1 cellular context compared by ENCODE assay signal in the genomic region with DNA sequence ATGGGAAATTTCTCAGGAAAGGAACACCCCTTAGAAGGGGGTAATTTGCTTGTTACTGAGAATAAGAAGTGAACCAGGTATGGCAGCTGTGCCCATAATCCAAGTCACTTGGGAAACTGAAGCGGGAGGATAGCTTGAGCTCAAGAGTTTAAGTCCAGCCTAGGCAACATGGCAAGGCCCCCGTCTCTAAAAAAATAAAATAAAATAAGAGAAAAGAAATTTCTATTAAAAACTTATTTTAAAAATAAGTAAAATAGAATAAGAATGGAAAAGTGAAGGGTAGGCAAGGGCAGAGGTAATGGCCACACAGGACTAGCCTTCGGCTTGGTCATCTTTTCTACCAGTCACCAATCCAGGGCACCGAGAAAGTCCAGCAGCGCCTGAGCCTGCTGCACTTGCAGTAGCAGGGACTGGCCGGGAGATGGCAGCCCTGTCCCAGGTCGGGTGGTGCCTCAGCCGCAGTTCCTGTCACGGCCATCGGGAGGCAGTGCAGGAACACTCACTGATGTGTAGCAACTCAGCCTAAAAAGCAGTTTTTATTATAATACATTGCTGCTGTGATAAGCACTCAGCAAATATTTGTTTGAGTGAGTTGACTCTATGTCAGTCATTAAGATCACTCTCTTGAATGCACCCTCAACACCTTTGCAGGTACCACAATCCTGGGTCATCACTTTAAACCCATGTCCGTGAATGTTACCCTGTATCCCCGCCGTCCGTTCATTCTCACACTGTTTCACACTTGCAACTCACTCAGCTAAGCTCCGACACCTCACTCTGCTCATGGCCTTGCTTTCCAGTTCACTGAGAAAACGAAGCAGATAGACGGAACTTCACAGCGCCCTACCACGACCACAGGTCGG.
TF ChIP-seq lines count a peak whose summit lies in the region.

No MANE protein-coding gene starts in this region.

TF ChIP-seq in HepG2, 621 proteins besides CTCF, POLR2A, EP300 and RAD21 (continued from another document and continues in another):
- TF ChIP-seq MXD1 (CRISPR knock-in tag; IDR thresholded peaks at IDR 0.05) (no peak), ZKSCAN8 (CRISPR knock-in tag; IDR thresholded peaks at IDR 0.05; ENCODE audit: borderline replicate concordance) (no peak), ZNF83 (CRISPR knock-in tag; IDR thresholded peaks at IDR 0.05; ENCODE audit: borderline replicate concordance) (peak; percentile 51; the same call in 1 of the 2 replicates), KDM5B (CRISPR knock-in tag; IDR thresholded peaks at IDR 0.05; ENCODE audit: borderline replicate concordance) (peak; percentile 76; the same call in 1 of the 2 replicates), ZBTB20 (CRISPR knock-in tag; IDR thresholded peaks at IDR 0.05; ENCODE audit: borderline replicate concordance, low read depth) (0 out of 2 replicates have a peak, but pooled peaks have one; percentile 46), BCL3 (CRISPR knock-in tag; IDR thresholded peaks at IDR 0.05) (no peak; the same call in 1 of the 2 replicates), PRPF4 (IDR thresholded peaks at IDR 0.05; ENCODE audit: low read depth, low read length, poor library complexity, severe bottlenecking) (no peak), KLF11 (CRISPR knock-in tag; IDR thresholded peaks at IDR 0.05) (no peak), RFXANK (CRISPR knock-in tag; IDR thresholded peaks at IDR 0.05) (0 out of 2 replicates have a peak, but pooled peaks have one; percentile 51), ZNF205 (CRISPR knock-in tag; IDR thresholded peaks at IDR 0.05) (peak; percentile 57; the same call in 1 of the 2 replicates), GATAD1 (CRISPR knock-in tag; IDR thresholded peaks at IDR 0.05) (peak; percentile 61; the same call in 1 of the 2 replicates), ZNF773 (CRISPR knock-in tag; IDR thresholded peaks at IDR 0.05; ENCODE audit: borderline replicate concordance) (no peak), ZNF101 (CRISPR knock-in tag; IDR thresholded peaks at IDR 0.05; ENCODE audit: borderline replicate concordance, low read depth) (no peak), ZNF142 (CRISPR knock-in tag; IDR thresholded peaks at IDR 0.05) (no peak), KLF16 (CRISPR knock-in tag; IDR thresholded peaks at IDR 0.05) (0 out of 4 replicates have a peak, but pooled peaks of 1 of the 2 experiments have one; percentile 63), ZNF468 (CRISPR knock-in tag; IDR thresholded peaks at IDR 0.05) (no peak), KLF6 (CRISPR knock-in tag; IDR thresholded peaks at IDR 0.05) (peak; percentile 69; the same call in 1 of the 2 replicates), THAP9 (CRISPR knock-in tag; IDR thresholded peaks at IDR 0.05; ENCODE audit: borderline replicate concordance) (peak; percentile 36; the same call in 1 of the 2 replicates), ZNF550 (CRISPR knock-in tag; IDR thresholded peaks at IDR 0.05; ENCODE audit: borderline replicate concordance) (peak; percentile 11; the same call in 1 of the 2 replicates), AKAP8 (CRISPR knock-in tag; IDR thresholded peaks at IDR 0.05) (no peak), ZNF556 (CRISPR knock-in tag; IDR thresholded peaks at IDR 0.05; ENCODE audit: borderline replicate concordance) (peak; percentile 81; the same call in 1 of the 2 replicates), AHDC1 (CRISPR knock-in tag; IDR thresholded peaks at IDR 0.05; ENCODE audit: borderline replicate concordance) (no peak)
- TF ChIP-seq, protein P1, sequence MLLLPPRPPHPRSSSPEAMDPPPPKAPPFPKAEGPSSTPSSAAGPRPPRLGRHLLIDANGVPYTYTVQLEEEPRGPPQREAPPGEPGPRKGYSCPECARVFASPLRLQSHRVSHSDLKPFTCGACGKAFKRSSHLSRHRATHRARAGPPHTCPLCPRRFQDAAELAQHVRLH (CRISPR knock-in tag; IDR thresholded peaks at IDR 0.05; ENCODE audit: borderline replicate concordance, low read depth), result peak; percentile 98
- TF ChIP-seq, protein P2, sequence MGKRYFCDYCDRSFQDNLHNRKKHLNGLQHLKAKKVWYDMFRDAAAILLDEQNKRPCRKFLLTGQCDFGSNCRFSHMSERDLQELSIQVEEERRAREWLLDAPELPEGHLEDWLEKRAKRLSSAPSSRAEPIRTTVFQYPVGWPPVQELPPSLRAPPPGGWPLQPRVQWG (CRISPR knock-in tag; IDR thresholded peaks at IDR 0.05; ENCODE audit: borderline replicate concordance, low read depth), result no peak
- TF ChIP-seq, protein P3, sequence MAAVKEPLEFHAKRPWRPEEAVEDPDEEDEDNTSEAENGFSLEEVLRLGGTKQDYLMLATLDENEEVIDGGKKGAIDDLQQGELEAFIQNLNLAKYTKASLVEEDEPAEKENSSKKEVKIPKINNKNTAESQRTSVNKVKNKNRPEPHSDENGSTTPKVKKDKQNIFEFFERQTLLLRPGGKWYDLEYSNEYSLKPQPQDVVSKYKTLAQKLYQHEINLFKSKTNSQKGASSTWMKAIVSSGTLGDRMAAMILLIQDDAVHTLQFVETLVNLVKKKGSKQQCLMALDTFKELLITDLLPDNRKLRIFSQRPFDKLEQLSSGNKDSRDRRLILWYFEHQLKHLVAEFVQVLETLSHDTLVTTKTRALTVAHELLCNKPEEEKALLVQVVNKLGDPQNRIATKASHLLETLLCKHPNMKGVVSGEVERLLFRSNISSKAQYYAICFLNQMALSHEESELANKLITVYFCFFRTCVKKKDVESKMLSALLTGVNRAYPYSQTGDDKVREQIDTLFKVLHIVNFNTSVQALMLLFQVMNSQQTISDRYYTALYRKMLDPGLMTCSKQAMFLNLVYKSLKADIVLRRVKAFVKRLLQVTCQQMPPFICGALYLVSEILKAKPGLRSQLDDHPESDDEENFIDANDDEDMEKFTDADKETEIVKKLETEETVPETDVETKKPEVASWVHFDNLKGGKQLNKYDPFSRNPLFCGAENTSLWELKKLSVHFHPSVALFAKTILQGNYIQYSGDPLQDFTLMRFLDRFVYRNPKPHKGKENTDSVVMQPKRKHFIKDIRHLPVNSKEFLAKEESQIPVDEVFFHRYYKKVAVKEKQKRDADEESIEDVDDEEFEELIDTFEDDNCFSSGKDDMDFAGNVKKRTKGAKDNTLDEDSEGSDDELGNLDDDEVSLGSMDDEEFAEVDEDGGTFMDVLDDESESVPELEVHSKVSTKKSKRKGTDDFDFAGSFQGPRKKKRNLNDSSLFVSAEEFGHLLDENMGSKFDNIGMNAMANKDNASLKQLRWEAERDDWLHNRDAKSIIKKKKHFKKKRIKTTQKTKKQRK (IDR thresholded peaks at IDR 0.05; ENCODE audit: low read length), result no peak
